16 cellular contexts compared by ENCODE assay signal in genomic region chr11:62627718-62628117, GRCh38. TPM values are rescaled to one million over a fixed set of nuclear protein-coding genes. Genes with fewer than 3 reads are reported as not detected.
DNase-seq lines count a peak whose midpoint lies in the region; ATAC-seq, FAIRE-seq and TF ChIP-seq lines count a peak whose summit lies in the region.
"Had no signal": no experiment of that assay in that cellular context is flagged by ENCODE, and none has a peak within 500 bp of the region (broad histone marks: within the 10 kb centered on the region; RNA-seq: fewer than 3 reads in every experiment).

No MANE protein-coding gene starts in this region.

- H3K79me2 ChIP-seq in Loucy (ENCODE audit: insufficient read depth, low read length), result no peaks in the 10 kb centered on the region
- H3K79me2 ChIP-seq in keratinocyte (ENCODE audit: control insufficient read depth, insufficient read depth, low read length), result peaks cover 1% of the 10 kb centered on the region

- H3F3A ChIP-seq in Loucy (ENCODE audit: low read depth), result peaks cover 8% of the 10 kb centered on the region

- H3K4me2 ChIP-seq in Loucy (ENCODE audit: low read depth, low read length, poor library complexity, severe bottlenecking), result no peak overlapping the region
- no peak overlapping the region for H3K4me2 ChIP-seq in keratinocyte (ENCODE audit: control insufficient read depth, extremely low read depth, insufficient read depth, low read depth, low read length)

- ATAC-seq in activated CD8-positive, alpha-beta T cell treated with anti-CD3 and anti-CD28 coated beads for 36 hours, result peak; percentile 37
- no peak for ATAC-seq in GM18861 (IDR thresholded peaks at IDR 0.05; ENCODE audit: unreplicated experiment)
- ATAC-seq: activated naive CD4-positive, alpha-beta T cell treated with anti-CD3 and anti-CD28 coated beads, Interleukin-2, amount 50 U/mL, for 72 hours had no signal

- H3K27me3 Mint-ChIP-seq in T-helper 1 cell treated with Interleukin-12 subunit alpha and Interleukin-12 subunit beta and Interleukin-4 antibody, amounts not matched to agents 30 μg/mL and 1 μg/mL, for 36 hours (ENCODE audit: low read depth), result no peaks in the 10 kb centered on the region
- no peaks in the 10 kb centered on the region for H3K27me3 Mint-ChIP-seq in activated CD8-positive, alpha-beta T cell treated with anti-CD3 and anti-CD28 coated beads for 36 hours

- intact Hi-C loops in activated CD8-positive, alpha-beta T cell treated with anti-CD3 and anti-CD28 coated beads for 36 hours (cut with micrococcal nuclease), result no loop called here

- no peak overlapping the region for H3K27ac ChIP-seq in keratinocyte (ENCODE audit: control insufficient read depth, insufficient read depth, low read length)
- H3K27ac ChIP-seq: right atrium auricular region, SJCRH30, VCaP had no signal

- no peak overlapping the region for H2AFZ ChIP-seq in Loucy (ENCODE audit: low read length)
- H2AFZ ChIP-seq in keratinocyte (ENCODE audit: control insufficient read depth, low read length), result no peak overlapping the region

- H3K4me1 ChIP-seq in Loucy (ENCODE audit: insufficient read depth, low read length, poor library complexity, severe bottlenecking), result no peaks in the 10 kb centered on the region
- no peaks in the 10 kb centered on the region for H3K4me1 ChIP-seq in keratinocyte (ENCODE audit: control insufficient read depth, extremely low read depth, insufficient read depth, low read length)
- H3K4me1 ChIP-seq: right atrium auricular region, SJCRH30 had no signal

- H3K36me3 ChIP-seq in Loucy (ENCODE audit: insufficient read depth, low read length) (peaks cover 67% of the 10 kb centered on the region; the same call in 1 of the 2 replicates), keratinocyte (ENCODE audit: control insufficient read depth in 2 of 2, extremely low read depth in 1 of 2, insufficient read depth in 2 of 2, low read length in 2 of 2) (peaks cover 48 to 69% of the 10 kb centered on the region in 2 experiments)

- TF ChIP-seq CTCF in Loucy (conservative IDR thresholded peaks at IDR 0.05; ENCODE audit: low read length) (peak; percentile 29; the same call in 1 of the 2 replicates), keratinocyte (optimal IDR thresholded peaks at IDR 0.05 in 1 of 3, IDR thresholded peaks at IDR 0.05 in 1 of 3, conservative IDR thresholded peaks at IDR 0.05 in 1 of 3; ENCODE audit: extremely low read depth in 1 of 3, insufficient read depth in 2 of 3, low read length in 3 of 3) (peak in 2 of 3 experiments; percentile 25 to 40)
- no peak for TF ChIP-seq CTCF in activated CD8-positive, alpha-beta T cell treated with anti-CD3 and anti-CD28 coated beads for 36 hours (IDR thresholded peaks at IDR 0.05)

- H3K27me3 ChIP-seq in Loucy (ENCODE audit: insufficient read depth, low read length, poor library complexity, severe bottlenecking), result no peaks in the 10 kb centered on the region
- H3K27me3 ChIP-seq in keratinocyte (ENCODE audit: control insufficient read depth, extremely low read depth, insufficient read depth, low read length), result no peaks in the 10 kb centered on the region
- H3K27me3 ChIP-seq: MG63, right atrium auricular region, SJCRH30 had no signal

- no peaks in the 10 kb centered on the region for H3K9me3 ChIP-seq in Loucy (ENCODE audit: insufficient read depth, low read depth, low read length)
- H3K9me3 ChIP-seq in keratinocyte (ENCODE audit: control insufficient read depth, low read depth, low read length), result no peaks in the 10 kb centered on the region
- H3K9me3 ChIP-seq: MG63, right atrium auricular region, SJCRH30 had no signal

- H3K9ac ChIP-seq in Loucy (ENCODE audit: low read depth, low read length, poor library complexity, severe bottlenecking) (no peak overlapping the region), keratinocyte (ENCODE audit: control insufficient read depth, extremely low read depth, insufficient read depth, low read length) (no peak overlapping the region)

- CTCF ChIA-PET in activated CD8-positive, alpha-beta T cell treated with anti-CD3 and anti-CD28 coated beads for 36 hours (lab: Charles Lee), result interaction anchor here (1.2 to 1.6 kb wide), 2 partner anchors 13 to 67 kb away, joined by 3 to 5 read pairs; no protein-coding TSS in a partner anchor

- peaks cover 64% of the 10 kb centered on the region for H3K36me3 Mint-ChIP-seq in T-helper 1 cell treated with Interleukin-12 subunit alpha and Interleukin-12 subunit beta and Interleukin-4 antibody, amounts not matched to agents 30 μg/mL and 1 μg/mL, for 36 hours (ENCODE audit: low read depth)
- H3K36me3 Mint-ChIP-seq in activated CD8-positive, alpha-beta T cell treated with anti-CD3 and anti-CD28 coated beads for 36 hours (ENCODE audit: low read depth), result peaks cover 40% of the 10 kb centered on the region

- dilution Hi-C loops in keratinocyte (cut with MboI; ENCODE audit: extremely low pct_ligation_motif_present, low sequenced_read_pairs), result no loop called here

- no peaks in the 10 kb centered on the region for H3K9me3 Mint-ChIP-seq in T-helper 1 cell treated with Interleukin-12 subunit alpha and Interleukin-12 subunit beta and Interleukin-4 antibody, amounts not matched to agents 30 μg/mL and 1 μg/mL, for 36 hours
- no peaks in the 10 kb centered on the region for H3K9me3 Mint-ChIP-seq in activated CD8-positive, alpha-beta T cell treated with anti-CD3 and anti-CD28 coated beads for 36 hours
- H3K9me3 Mint-ChIP-seq: activated naive CD4-positive, alpha-beta T cell treated with anti-CD3 and anti-CD28 coated beads, Interleukin-2, amount 50 U/mL, for 72 hours; neural crest cell had no signal

- no peak for FAIRE-seq in keratinocyte (lab: Jason Lieb, UNC)
- FAIRE-seq: endometrium had no signal

- POLR2A ChIA-PET in activated CD8-positive, alpha-beta T cell treated with anti-CD3 and anti-CD28 coated beads for 36 hours (lab: Charles Lee), result no interaction called here

- H3K4me3 ChIP-seq in Loucy (ENCODE audit: low read length, poor library complexity, severe bottlenecking) (no peak overlapping the region), keratinocyte (ENCODE audit: control insufficient read depth in 2 of 3, extremely low read depth in 1 of 3, insufficient read depth in 2 of 3, low read depth in 1 of 3, low read length in 3 of 3) (no peak overlapping the region)
- H3K4me3 ChIP-seq: MG63, right atrium auricular region, SJCRH30 had no signal

- peaks cover 2% of the 10 kb centered on the region for H3K4me1 Mint-ChIP-seq in T-helper 1 cell treated with Interleukin-12 subunit alpha and Interleukin-12 subunit beta and Interleukin-4 antibody, amounts not matched to agents 30 μg/mL and 1 μg/mL, for 36 hours (ENCODE audit: low read depth)
- peaks cover 5% of the 10 kb centered on the region for H3K4me1 Mint-ChIP-seq in activated CD8-positive, alpha-beta T cell treated with anti-CD3 and anti-CD28 coated beads for 36 hours (ENCODE audit: low read depth)
- H3K4me1 Mint-ChIP-seq: neural crest cell had no signal

- H3K4me3 Mint-ChIP-seq in T-helper 1 cell treated with Interleukin-12 subunit alpha and Interleukin-12 subunit beta and Interleukin-4 antibody, amounts not matched to agents 30 μg/mL and 1 μg/mL, for 36 hours, result no peak overlapping the region
- no peak overlapping the region for H3K4me3 Mint-ChIP-seq in activated CD8-positive, alpha-beta T cell treated with anti-CD3 and anti-CD28 coated beads for 36 hours

- no peak for DNase-seq in T-helper 1 cell
- peak; percentile 12 for DNase-seq in activated CD8-positive, alpha-beta T cell treated with anti-CD3 and anti-CD28 coated beads for 36 hours
- no peak for DNase-seq in keratinocyte (ENCODE audit: low read depth, low spot score)
- DNase-seq in HuH-7.5 (ENCODE audit: low spot score), result no peak
- DNase-seq in NCI-H510A (lab: John Stamatoyannopoulos, UW), result no peak
- DNase-seq: MG63, NCI-H2107, SJCRH30 had no signal

- H3K27ac Mint-ChIP-seq in T-helper 1 cell treated with Interleukin-12 subunit alpha and Interleukin-12 subunit beta and Interleukin-4 antibody, amounts not matched to agents 30 μg/mL and 1 μg/mL, for 36 hours, result peak overlapping the region; percentile 76
- peak overlapping the region; percentile 14 for H3K27ac Mint-ChIP-seq in activated CD8-positive, alpha-beta T cell treated with anti-CD3 and anti-CD28 coated beads for 36 hours

- H4K20me1 ChIP-seq in Loucy (ENCODE audit: insufficient read depth, low read length, poor library complexity, severe bottlenecking) (no peaks in the 10 kb centered on the region), keratinocyte (ENCODE audit: control insufficient read depth, extremely low read depth, insufficient read depth, low read length) (peaks cover 3% of the 10 kb centered on the region)

- no peaks in the 10 kb centered on the region for H3K9me2 ChIP-seq in Loucy (replicated peaks; ENCODE audit: low read depth, low read length)

- no peaks in the 10 kb centered on the region for H3K9me1 ChIP-seq in keratinocyte (ENCODE audit: control insufficient read depth, extremely low read depth, insufficient read depth, low read length)

RNA-seq across cellular contexts. Expression of gene B3GAT3, which starts 5.9 kb away (rescaled TPM):
- total RNA-seq in activated CD8-positive, alpha-beta T cell treated with anti-CD3 and anti-CD28 coated beads for 36 hours, result 10 to 100 TPM; 59.1 to 61.4 TPM
- 15.1 to 28.2 TPM (median 17.7 TPM) in 3 replicates for polyA plus RNA-seq in keratinocyte
- polyA plus RNA-seq in keratinocyte (2011; ENCODE audit: low read depth), result 9.4 TPM
- polyA plus RNA-seq in keratinocyte (2011; cell fraction: cytosol; rRNA removed), result 10.3 and 28.9 TPM in 2 replicates
- 31.7 and 47.5 TPM in 2 replicates for polyA plus RNA-seq in keratinocyte (2011; cell fraction: nucleus; rRNA removed)
- polyA plus RNA-seq in keratinocyte (2012; ENCODE audit: low replicate concordance), result 24.0 and 24.7 TPM in 2 replicates
- 7.4 to 15.9 TPM (median 8.8 TPM) in 3 replicates for polyA minus RNA-seq in keratinocyte
- polyA minus RNA-seq in keratinocyte (2011; cell fraction: cytosol; rRNA and poly(A)+ RNA removed), result 48.2 TPM
- 18.9 and 23.1 TPM in 2 replicates for polyA minus RNA-seq in keratinocyte (2011; cell fraction: nucleus; rRNA and poly(A)+ RNA removed)

RNA-seq across cellular contexts. Expression of gene ROM1, which starts 14.7 kb away (rescaled TPM):
- total RNA-seq in activated CD8-positive, alpha-beta T cell treated with anti-CD3 and anti-CD28 coated beads for 36 hours, result 1 to 10 TPM in 1 of 2 experiments, under 1 TPM in 1; 0.79 to 1.1 TPM
- 1.0 to 1.9 TPM (median 1.5 TPM) in 3 replicates for polyA plus RNA-seq in keratinocyte
- 0.42 TPM for polyA plus RNA-seq in keratinocyte (2011; ENCODE audit: low read depth)
- 0.92 and 1.6 TPM in 2 replicates for polyA plus RNA-seq in keratinocyte (2011; cell fraction: cytosol; rRNA removed)
- 0.96 and 1.2 TPM in 2 replicates for polyA plus RNA-seq in keratinocyte (2011; cell fraction: nucleus; rRNA removed)
- 1.7 TPM in 2 replicates for polyA plus RNA-seq in keratinocyte (2012; ENCODE audit: low replicate concordance)
- 1.2 to 1.3 TPM in 2 of 3 replicates, not detected in the other for polyA minus RNA-seq in keratinocyte
- polyA minus RNA-seq in keratinocyte (2011; cell fraction: cytosol; rRNA and poly(A)+ RNA removed), result not detected
- polyA minus RNA-seq in keratinocyte (2011; cell fraction: nucleus; rRNA and poly(A)+ RNA removed), result 0.39 TPM in 1 of 2 replicates, not detected in the other

RNA-seq across cellular contexts. Expression of gene EML3, which starts 15.1 kb away (rescaled TPM):
- total RNA-seq in activated CD8-positive, alpha-beta T cell treated with anti-CD3 and anti-CD28 coated beads for 36 hours, result 100 to 1,000 TPM; 115 to 120 TPM
- 13.6 to 15.1 TPM (median 13.6 TPM) in 3 replicates for polyA plus RNA-seq in keratinocyte
- 10.9 TPM for polyA plus RNA-seq in keratinocyte (2011; ENCODE audit: low read depth)
- polyA plus RNA-seq in keratinocyte (2011; cell fraction: cytosol; rRNA removed), result 5.5 and 6.4 TPM in 2 replicates
- polyA plus RNA-seq in keratinocyte (2011; cell fraction: nucleus; rRNA removed), result 40.3 and 47.3 TPM in 2 replicates
- 12.8 and 16.1 TPM in 2 replicates for polyA plus RNA-seq in keratinocyte (2012; ENCODE audit: low replicate concordance)
- polyA minus RNA-seq in keratinocyte, result 18.4 to 40.8 TPM (median 19.1 TPM) in 3 replicates
- polyA minus RNA-seq in keratinocyte (2011; cell fraction: cytosol; rRNA and poly(A)+ RNA removed), result 17.3 TPM
- polyA minus RNA-seq in keratinocyte (2011; cell fraction: nucleus; rRNA and poly(A)+ RNA removed), result 9.6 and 10.6 TPM in 2 replicates

RNA-seq across cellular contexts. Expression of gene GANAB, which starts 18.7 kb away (rescaled TPM):
- total RNA-seq in activated CD8-positive, alpha-beta T cell treated with anti-CD3 and anti-CD28 coated beads for 36 hours, result 100 to 1,000 TPM; 205 to 217 TPM
- polyA plus RNA-seq in keratinocyte, result 153 to 211 TPM (median 176 TPM) in 3 replicates
- 35.0 TPM for polyA plus RNA-seq in keratinocyte (2011; ENCODE audit: low read depth)
- 43.1 and 56.1 TPM in 2 replicates for polyA plus RNA-seq in keratinocyte (2011; cell fraction: cytosol; rRNA removed)
- 353 and 361 TPM in 2 replicates for polyA plus RNA-seq in keratinocyte (2011; cell fraction: nucleus; rRNA removed)
- 81.9 and 167 TPM in 2 replicates for polyA plus RNA-seq in keratinocyte (2012; ENCODE audit: low replicate concordance)
- 248 to 314 TPM (median 249 TPM) in 3 replicates for polyA minus RNA-seq in keratinocyte
- 110 TPM for polyA minus RNA-seq in keratinocyte (2011; cell fraction: cytosol; rRNA and poly(A)+ RNA removed)
- polyA minus RNA-seq in keratinocyte (2011; cell fraction: nucleus; rRNA and poly(A)+ RNA removed), result 286 and 364 TPM in 2 replicates

RNA-seq across cellular contexts. Expression of gene INTS5, which starts 25.4 kb away (rescaled TPM):
- 10 to 100 TPM; 30.3 to 31.5 TPM for total RNA-seq in activated CD8-positive, alpha-beta T cell treated with anti-CD3 and anti-CD28 coated beads for 36 hours
- 7.7 to 21.1 TPM (median 8.0 TPM) in 3 replicates for polyA plus RNA-seq in keratinocyte
- polyA plus RNA-seq in keratinocyte (2011; ENCODE audit: low read depth), result 1.1 TPM
- polyA plus RNA-seq in keratinocyte (2011; cell fraction: cytosol; rRNA removed), result 8.0 and 11.5 TPM in 2 replicates
- polyA plus RNA-seq in keratinocyte (2011; cell fraction: nucleus; rRNA removed), result 14.6 and 18.7 TPM in 2 replicates
- polyA plus RNA-seq in keratinocyte (2012; ENCODE audit: low replicate concordance), result 15.0 and 19.3 TPM in 2 replicates
- polyA minus RNA-seq in keratinocyte, result 19.9 to 57.4 TPM (median 26.1 TPM) in 3 replicates
- polyA minus RNA-seq in keratinocyte (2011; cell fraction: cytosol; rRNA and poly(A)+ RNA removed), result 17.3 TPM
- polyA minus RNA-seq in keratinocyte (2011; cell fraction: nucleus; rRNA and poly(A)+ RNA removed), result 17.1 and 19.8 TPM in 2 replicates
